ENCODE assay signal across 1 cellular context in genomic region chr7:112302566-112302965, GRCh38.
TF ChIP-seq lines count a peak whose summit lies in the region.

No MANE protein-coding gene starts in this region.

TF ChIP-seq in endothelial cell of umbilical vein, 7 proteins besides CTCF, POLR2A, EP300 and RAD21:
- TF ChIP-seq EZH2 (IDR thresholded peaks at IDR 0.05; ENCODE audit: borderline replicate concordance, low read depth, low read length, severe bottlenecking) (no peak), MAX (IDR thresholded peaks at IDR 0.05; ENCODE audit: insufficient read depth, insufficient read length) (no peak), MYC (IDR thresholded peaks at IDR 0.05; ENCODE audit: low read depth, low read length) (no peak), JUN (IDR thresholded peaks at IDR 0.05; ENCODE audit: borderline replicate concordance, insufficient read depth, insufficient read length, low read depth) (no peak), POLR2AphosphoS5 (IDR thresholded peaks at IDR 0.05; ENCODE audit: insufficient read depth, low read depth, low read length) (no peak), GATA2 (IDR thresholded peaks at IDR 0.05; ENCODE audit: insufficient read depth, insufficient read length, low read depth, low read length) (no peak), FOS (IDR thresholded peaks at IDR 0.05; ENCODE audit: borderline replicate concordance, insufficient read depth, low read length) (no peak)
